26 cellular contexts compared by ENCODE assay signal in the genomic region with DNA sequence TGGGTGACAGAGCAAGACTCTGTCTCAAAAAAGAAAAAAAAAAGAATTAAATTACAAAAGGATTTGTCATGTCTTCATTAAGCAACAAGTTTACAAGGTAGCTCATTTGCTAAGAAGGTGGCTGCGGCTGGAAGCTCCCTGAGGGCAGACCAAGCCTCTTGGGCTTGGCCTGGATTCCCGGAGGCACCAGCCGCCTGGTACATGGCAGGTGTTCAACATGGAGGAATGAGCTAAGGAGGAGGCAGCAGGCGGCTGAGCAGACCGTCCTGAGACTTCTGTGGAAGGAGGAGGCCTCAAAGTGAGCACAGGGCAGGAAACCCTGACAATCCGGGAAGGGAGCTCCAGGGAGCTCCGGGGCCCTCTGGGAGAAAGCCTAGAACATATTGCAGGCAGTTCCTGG. TPM values are rescaled to one million over a fixed set of nuclear protein-coding genes. Genes with fewer than 3 reads are reported as not detected.
"Had no signal": no experiment of that assay in that cellular context is flagged by ENCODE, and none has a peak within 500 bp of the region (broad histone marks: within the 10 kb centered on the region; RNA-seq: fewer than 3 reads in every experiment).

No MANE protein-coding gene starts in this region.

- H3K4me1 ChIP-seq: colonic mucosa, foreskin keratinocyte, prostate gland, transverse colon had no signal

- H3K4me1 Mint-ChIP-seq: natural killer cell had no signal

- H3K4me3 Mint-ChIP-seq: endodermal cell, memory B cell, mesothelial cell of epicardium, natural killer cell, neural progenitor cell had no signal

- H3K36me3 ChIP-seq: colonic mucosa, lower lobe of right lung, neural progenitor cell, prostate gland, sigmoid colon, stomach, thoracic aorta, transverse colon had no signal

- DNase-seq: colonic mucosa; effector CD4-positive, alpha-beta T cell; endodermal cell; erythroblast; foreskin keratinocyte; head of caudate nucleus; hypothalamus; kidney glomerular epithelial cell; lower lobe of right lung; natural killer cell; occipital lobe; sigmoid colon; stimulated activated CD4-positive, alpha-beta T cell treated with anti-CD3 and anti-CD28 coated beads, Interleukin-12 subunit alpha, Interleukin-12 subunit beta, amount 100 ng/mL, for 4 hours; stimulated activated naive CD4-positive, alpha-beta T cell; stomach; substantia nigra; transverse colon had no signal

- H3K9me3 Mint-ChIP-seq: endodermal cell, memory B cell, mesothelial cell of epicardium, natural killer cell, neural progenitor cell had no signal

- ATAC-seq: foreskin keratinocyte, left lobe of liver, lower lobe of right lung, natural killer cell had no signal

- H3K27me3 Mint-ChIP-seq: memory B cell had no signal

- H3K27ac ChIP-seq: colonic mucosa, foreskin keratinocyte, lower lobe of right lung, neural progenitor cell, parathyroid adenoma, prostate gland, sigmoid colon, skin epidermis, stomach, thoracic aorta, transverse colon had no signal

- H3K4me2 ChIP-seq: neural progenitor cell had no signal

- H2AFZ ChIP-seq: neural progenitor cell, parathyroid adenoma had no signal

- H3K27me3 ChIP-seq: colonic mucosa, neural progenitor cell, transverse colon had no signal

- H3K36me3 Mint-ChIP-seq: memory B cell, mesothelial cell of epicardium, natural killer cell, neural progenitor cell had no signal

- H3K9ac ChIP-seq: neural progenitor cell, parathyroid adenoma had no signal

- H3K27ac Mint-ChIP-seq: endodermal cell, memory B cell, mesothelial cell of epicardium, natural killer cell, neural progenitor cell had no signal

- H3K4me3 ChIP-seq: colonic mucosa, lower lobe of right lung, neural progenitor cell, prostate gland, sigmoid colon, skin epidermis, stomach, thoracic aorta, transverse colon had no signal

- H3K9me3 ChIP-seq: colonic mucosa, lower lobe of right lung, prostate gland, sigmoid colon, stomach, thoracic aorta, transverse colon had no signal

- H3K79me2 ChIP-seq: parathyroid adenoma had no signal

RNA-seq across cellular contexts. Expression of gene MYLK3, which starts 3.2 kb away (rescaled TPM):
- total RNA-seq: endothelial cell of umbilical vein, transverse colon had no signal
- polyA plus RNA-seq: endothelial cell of umbilical vein, foreskin keratinocyte had no signal
